In genomic region chr9:89891221-89892052, GRCh38 we compare ENCODE assay signal across 12 cellular contexts.
DNase-seq lines count a peak whose midpoint lies in the region; ATAC-seq, FAIRE-seq and TF ChIP-seq lines count a peak whose summit lies in the region.
"Had no signal": no experiment of that assay in that cellular context is flagged by ENCODE, and none has a peak within 500 bp of the region (broad histone marks: within the 10 kb centered on the region; RNA-seq: fewer than 3 reads in every experiment).

No MANE protein-coding gene starts in this region.

- DNase-seq in adrenal gland, result peak; percentile 54 to 89 (median 74)
- peak; percentile 84 for DNase-seq in Right ventricle myocardium superior
- DNase-seq in activated CD4-positive, alpha-beta T cell treated with anti-CD3 and anti-CD28 coated beads, Interleukin-2, amount 10 ng/mL, durations not matched to agents 24 days and 14 days, result no peak
- no peak for DNase-seq in NOMO-1 (lab: John Stamatoyannopoulos, UW; ENCODE audit: unreplicated experiment in 2 of 2)
- DNase-seq in GM19239 (ENCODE audit: insufficient read length, low spot score), result no peak
- DNase-seq in SW480 (ENCODE audit: low spot score), result no peak
- DNase-seq: effector memory CD4-positive, alpha-beta T cell; GDM1 had no signal

- H3K9me3 ChIP-seq in adrenal gland (replicated peaks in 1 of 3) (no peaks in the 10 kb centered on the region), mucosa of rectum (ENCODE audit: control insufficient read depth in 2 of 2, low read length in 2 of 2) (no peaks in the 10 kb centered on the region), subcutaneous abdominal adipose tissue (ENCODE audit: control insufficient read depth in 5 of 5, low read length in 5 of 5) (no peaks in the 10 kb centered on the region)
- H3K9me3 ChIP-seq: BLaER1 treated with 17β-estradiol and CSF1 and Interleukin-3, amounts not matched to agents 10 nM and 100 nM; neutrophil had no signal

- FAIRE-seq in GM19239 (lab: Jason Lieb, UNC), result no peak

- H3K4me3 ChIP-seq in adrenal gland (no peak overlapping the region), mucosa of rectum (ENCODE audit: low read length in 2 of 2) (no peak overlapping the region), subcutaneous abdominal adipose tissue (ENCODE audit: low read depth in 1 of 5, low read length in 5 of 5) (peak overlapping the region in 1 of 5 donors; percentile 23)
- H3K4me3 ChIP-seq: BLaER1 treated with 17β-estradiol and CSF1 and Interleukin-3, amounts not matched to agents 10 nM and 100 nM had no signal

- no peaks in the 10 kb centered on the region for H3K9me3 Mint-ChIP-seq in activated CD4-positive, alpha-beta T cell treated with anti-CD3 and anti-CD28 coated beads, Interleukin-2, amount 10 ng/mL, durations not matched to agents 24 days and 14 days

- H3K4me1 Mint-ChIP-seq in activated CD4-positive, alpha-beta T cell treated with anti-CD3 and anti-CD28 coated beads, Interleukin-2, amount 10 ng/mL, durations not matched to agents 24 days and 14 days, result no peaks in the 10 kb centered on the region

- H3K27me3 Mint-ChIP-seq in activated CD4-positive, alpha-beta T cell treated with anti-CD3 and anti-CD28 coated beads, Interleukin-2, amount 10 ng/mL, durations not matched to agents 24 days and 14 days, result peaks cover 41% of the 10 kb centered on the region

- H3K27ac ChIP-seq in adrenal gland (peak overlapping the region in 4 of 5 donors; percentile 64 to 78 (median 70)), mucosa of rectum (ENCODE audit: low read depth in 2 of 2, low read length in 2 of 2) (peak overlapping the region; percentile 17 to 27), subcutaneous abdominal adipose tissue (ENCODE audit: low read depth, low read length) (peak overlapping the region; percentile 54)
- H3K27ac ChIP-seq: BLaER1 treated with 17β-estradiol and CSF1 and Interleukin-3, amounts not matched to agents 10 nM and 100 nM; neutrophil had no signal

- no peak overlapping the region for H3K27ac Mint-ChIP-seq in activated CD4-positive, alpha-beta T cell treated with anti-CD3 and anti-CD28 coated beads, Interleukin-2, amount 10 ng/mL, durations not matched to agents 24 days and 14 days

- H3K27me3 ChIP-seq in adrenal gland, result no peaks in the 10 kb centered on the region
- H3K27me3 ChIP-seq in mucosa of rectum (ENCODE audit: control insufficient read depth in 2 of 2, insufficient read depth in 2 of 2, low read length in 2 of 2), result no peaks in the 10 kb centered on the region
- H3K27me3 ChIP-seq in subcutaneous abdominal adipose tissue (ENCODE audit: control insufficient read depth in 5 of 5, insufficient read depth in 4 of 5, low read length in 5 of 5), result no peaks in the 10 kb centered on the region
- H3K27me3 ChIP-seq: BLaER1 treated with 17β-estradiol and CSF1 and Interleukin-3, amounts not matched to agents 10 nM and 100 nM had no signal

- no peaks in the 10 kb centered on the region for H3K36me3 ChIP-seq in adrenal gland (replicated peaks in 1 of 2)
- no peaks in the 10 kb centered on the region for H3K36me3 ChIP-seq in mucosa of rectum (ENCODE audit: control insufficient read depth in 2 of 2, insufficient read depth in 2 of 2, low read length in 2 of 2)
- no peaks in the 10 kb centered on the region for H3K36me3 ChIP-seq in subcutaneous abdominal adipose tissue (ENCODE audit: control insufficient read depth in 5 of 5, insufficient read depth in 5 of 5, low read length in 5 of 5)
- H3K36me3 ChIP-seq: BLaER1 treated with 17β-estradiol and CSF1 and Interleukin-3, amounts not matched to agents 10 nM and 100 nM; neutrophil had no signal

- intact Hi-C loops in adrenal gland (cut with DNase I), result no loop called here
- intact Hi-C loops in Right ventricle myocardium superior (cut with DNase I), result no loop called here
- intact Hi-C loops in activated CD4-positive, alpha-beta T cell treated with anti-CD3 and anti-CD28 coated beads, Interleukin-2, amount 10 ng/mL, durations not matched to agents 24 days and 14 days (cut with micrococcal nuclease), result no loop called here

- 48 to 68% (median 57%) methylated on average over 8 to 9 of the region's 9 CpGs for WGBS in adrenal gland, 4 donors

- no peak overlapping the region for H3K4me3 Mint-ChIP-seq in activated CD4-positive, alpha-beta T cell treated with anti-CD3 and anti-CD28 coated beads, Interleukin-2, amount 10 ng/mL, durations not matched to agents 24 days and 14 days

- no peak for TF ChIP-seq POLR2A in adrenal gland (IDR thresholded peaks at IDR 0.05)

- H3K36me3 Mint-ChIP-seq in activated CD4-positive, alpha-beta T cell treated with anti-CD3 and anti-CD28 coated beads, Interleukin-2, amount 10 ng/mL, durations not matched to agents 24 days and 14 days (ENCODE audit: low read depth), result no peaks in the 10 kb centered on the region

- H3K9ac ChIP-seq in mucosa of rectum (ENCODE audit: low read depth in 1 of 2, low read length in 2 of 2), result peak overlapping the region in 1 of 2 donors; percentile 18
- peak overlapping the region in 2 of 5 donors; percentile 17 to 41 for H3K9ac ChIP-seq in subcutaneous abdominal adipose tissue (ENCODE audit: low read length in 5 of 5)
- H3K9ac ChIP-seq: BLaER1 treated with 17β-estradiol and CSF1 and Interleukin-3, amounts not matched to agents 10 nM and 100 nM had no signal

- ATAC-seq in Right ventricle myocardium superior (ENCODE audit: poor library complexity), result peak; percentile 89

- H3K4me1 ChIP-seq in adrenal gland (replicated peaks in 1 of 2) (peaks cover 12 to 16% of the 10 kb centered on the region in 2 donors), mucosa of rectum (ENCODE audit: control insufficient read depth in 2 of 2, insufficient read depth in 2 of 2, low read length in 2 of 2) (peaks cover 3 to 7% of the 10 kb centered on the region in 2 donors), subcutaneous abdominal adipose tissue (ENCODE audit: control insufficient read depth in 5 of 5, insufficient read depth in 5 of 5, low read length in 5 of 5) (peaks cover 3 to 19% (median 17%) of the 10 kb centered on the region in 5 donors)

- no peak for TF ChIP-seq CTCF in adrenal gland (IDR thresholded peaks at IDR 0.05)

Comparison
In these comparisons a context has a peak if more than half of its experiments do, and no peak if none do; other contexts are left out.
1. DNase-seq: peak in adrenal gland (7 of 7) and Right ventricle myocardium superior (single experiment); none in activated CD4-positive, alpha-beta T cell treated with anti-CD3 and anti-CD28 coated beads, Interleukin-2, amount 10 ng/mL, durations not matched to agents 24 days and 14 days (single experiment), NOMO-1 (0 of 2), GM19239 (single experiment) and SW480 (single experiment).
2. Peak in every context shown above with its lines, with median percentiles within 50 percentile points of each other: H3K27ac ChIP-seq.